In the genomic region with DNA sequence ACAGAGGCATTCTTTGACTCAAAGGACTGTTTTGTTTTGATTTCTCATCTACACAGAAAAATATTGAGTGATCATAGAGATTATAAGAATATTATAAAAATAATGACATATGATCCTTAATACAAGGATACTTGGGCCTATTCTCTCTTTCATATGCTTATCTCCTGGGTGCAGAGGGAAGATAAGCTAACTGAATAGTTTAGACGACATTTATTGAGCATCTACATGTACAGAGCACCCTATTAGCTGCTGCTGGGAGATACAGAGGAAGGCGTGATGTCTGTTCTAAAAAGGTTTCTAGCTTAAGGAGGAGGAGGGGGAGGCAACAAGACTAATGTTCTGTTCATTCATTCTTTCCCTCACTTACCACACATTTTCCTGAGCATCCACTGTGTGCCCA, we compare ENCODE assay signal across 8 cellular contexts.
"Had no signal": no experiment of that assay in that cellular context is flagged by ENCODE, and none has a peak within 500 bp of the region (broad histone marks: within the 10 kb centered on the region; RNA-seq: fewer than 3 reads in every experiment).

No MANE protein-coding gene starts in this region.

- H3K27ac Mint-ChIP-seq: HFFc6, IgD-negative memory B cell had no signal

- H3K4me3 Mint-ChIP-seq: HFFc6, IgD-negative memory B cell had no signal

- DNase-seq: GM23248, GOT3, H7, HFFc6, KG1 had no signal

- ATAC-seq: HCT116, HepG2 had no signal

- H3K27me3 Mint-ChIP-seq: IgD-negative memory B cell had no signal

- H3K4me1 Mint-ChIP-seq: IgD-negative memory B cell had no signal

- H3K9me3 Mint-ChIP-seq: HFFc6 had no signal
